11 cellular contexts compared by ENCODE assay signal in genomic region chr3:117553461-117553860, GRCh38.
DNase-seq lines count a peak whose midpoint lies in the region; ATAC-seq and TF ChIP-seq lines count a peak whose summit lies in the region.
"Had no signal": no experiment of that assay in that cellular context is flagged by ENCODE, and none has a peak within 500 bp of the region (broad histone marks: within the 10 kb centered on the region; RNA-seq: fewer than 3 reads in every experiment).

No MANE protein-coding gene starts in this region.

- ATAC-seq in GM19452 (IDR thresholded peaks at IDR 0.05; ENCODE audit: unreplicated experiment), result peak; percentile 82
- peak; percentile 94 for ATAC-seq in HG03108 (IDR thresholded peaks at IDR 0.05; ENCODE audit: unreplicated experiment)
- ATAC-seq in left colon, result no peak
- no peak for ATAC-seq in stimulated activated effector memory CD8-positive, alpha-beta T cell treated with anti-CD3 and anti-CD28 coated beads, Interleukin-12 subunit alpha, Interleukin-12 subunit beta, amount 100 ng/mL, for 72 hours

- intact Hi-C loops in left colon (cut with DNase I, micrococcal nuclease), result no loop called here

- no peak for TF ChIP-seq CTCF in astrocyte of the spinal cord (IDR thresholded peaks at IDR 0.05; ENCODE audit: low read depth, low read length)

- H3K36me3 Mint-ChIP-seq in stimulated activated effector memory CD8-positive, alpha-beta T cell treated with anti-CD3 and anti-CD28 coated beads, Interleukin-12 subunit alpha, Interleukin-12 subunit beta, amount 100 ng/mL, for 72 hours, result no peaks in the 10 kb centered on the region

- peaks cover 8% of the 10 kb centered on the region for H3K9me3 Mint-ChIP-seq in stimulated activated effector memory CD8-positive, alpha-beta T cell treated with anti-CD3 and anti-CD28 coated beads, Interleukin-12 subunit alpha, Interleukin-12 subunit beta, amount 100 ng/mL, for 72 hours

- DNase-seq in ACHN (peak; percentile 53), astrocyte of the spinal cord (ENCODE audit: low read depth, low spot score) (peak; percentile 13), D341Med (ENCODE audit: low spot score) (no peak), left colon (no peak), SHP77 treated with DMSO at 0.1 percent for 48 hours (lab: John Stamatoyannopoulos, UW) (no peak)
- no peak for DNase-seq in stimulated activated effector memory CD8-positive, alpha-beta T cell treated with anti-CD3 and anti-CD28 coated beads, Interleukin-12 subunit alpha, Interleukin-12 subunit beta, amount 100 ng/mL, for 72 hours (ENCODE audit: low spot score in 2 of 2)
- DNase-seq: dorsolateral prefrontal cortex, upper lobe of left lung had no signal

- H3K27ac Mint-ChIP-seq in stimulated activated effector memory CD8-positive, alpha-beta T cell treated with anti-CD3 and anti-CD28 coated beads, Interleukin-12 subunit alpha, Interleukin-12 subunit beta, amount 100 ng/mL, for 72 hours, result no peak overlapping the region
- H3K27ac Mint-ChIP-seq: progenitor cell of endocrine pancreas had no signal

- no peaks in the 10 kb centered on the region for H3K4me1 Mint-ChIP-seq in stimulated activated effector memory CD8-positive, alpha-beta T cell treated with anti-CD3 and anti-CD28 coated beads, Interleukin-12 subunit alpha, Interleukin-12 subunit beta, amount 100 ng/mL, for 72 hours

- H3K4me3 ChIP-seq in astrocyte of the spinal cord (ENCODE audit: low read depth, low read length), result no peak overlapping the region
- H3K4me3 ChIP-seq: dorsolateral prefrontal cortex, upper lobe of left lung had no signal

- no peak overlapping the region for H3K4me3 Mint-ChIP-seq in stimulated activated effector memory CD8-positive, alpha-beta T cell treated with anti-CD3 and anti-CD28 coated beads, Interleukin-12 subunit alpha, Interleukin-12 subunit beta, amount 100 ng/mL, for 72 hours

- in situ Hi-C loops in ACHN (cut with HindIII; ENCODE audit: low pct_ligation_motif_present, low pct_unique_long_range_greater_than_20kb, low sequenced_read_pairs), result no loop called here
- in situ Hi-C loops in astrocyte of the spinal cord (cut with HindIII; ENCODE audit: low sequenced_read_pairs), result no loop called here

Comparison
In these comparisons a context has a peak if more than half of its experiments do, and no peak if none do; other contexts are left out.
1. DNase-seq: peak in ACHN (single experiment) and astrocyte of the spinal cord (single experiment); none in D341Med (single experiment), left colon (0 of 2), SHP77 treated with DMSO at 0.1 percent for 48 hours (single experiment) and stimulated activated effector memory CD8-positive, alpha-beta T cell treated with anti-CD3 and anti-CD28 coated beads, Interleukin-12 subunit alpha, Interleukin-12 subunit beta, amount 100 ng/mL, for 72 hours (0 of 2).
2. ATAC-seq: peak in GM19452 (single experiment) and HG03108 (single experiment); none in left colon (single experiment) and stimulated activated effector memory CD8-positive, alpha-beta T cell treated with anti-CD3 and anti-CD28 coated beads, Interleukin-12 subunit alpha, Interleukin-12 subunit beta, amount 100 ng/mL, for 72 hours (single experiment).